ENCODE assay signal across 26 cellular contexts in genomic region chr14:74853581-74853980, GRCh38. TPM values are rescaled to one million over a fixed set of nuclear protein-coding genes. Genes with fewer than 3 reads are reported as not detected.
A peak's percentile ranks its signal among the peaks of the same experiment; 100 is the strongest.
DNase-seq lines count a peak whose midpoint lies in the region; ATAC-seq and TF ChIP-seq lines count a peak whose summit lies in the region.
"Had no signal": no experiment of that assay in that cellular context is flagged by ENCODE, and none has a peak within 500 bp of the region (broad histone marks: within the 10 kb centered on the region; RNA-seq: fewer than 3 reads in every experiment).

No MANE protein-coding gene starts in this region.

- peaks cover 0 to 20% of the 10 kb centered on the region in 2 donors for H3K4me1 ChIP-seq in naive thymus-derived CD4-positive, alpha-beta T cell (ENCODE audit: control insufficient read depth in 2 of 2, insufficient read depth in 2 of 2, low read length in 2 of 2)
- H3K4me1 ChIP-seq in upper lobe of right lung (peaks cover 18% of the 10 kb centered on the region), ascending aorta (peaks cover 0 to 12% of the 10 kb centered on the region in 2 donors)
- H3K4me1 ChIP-seq: neural progenitor cell, prostate gland had no signal

- no peaks in the 10 kb centered on the region for H3K27me3 Mint-ChIP-seq in activated CD4-positive, alpha-beta T cell treated with anti-CD3 and anti-CD28 coated beads, Interleukin-2, amount 10 ng/mL, durations not matched to agents 7 days and 5 days
- no peaks in the 10 kb centered on the region for H3K27me3 Mint-ChIP-seq in naive thymus-derived CD4-positive, alpha-beta T cell
- no peaks in the 10 kb centered on the region for H3K27me3 Mint-ChIP-seq in T-helper 2 cell treated with Interferon-gamma antibody and Interleukin-4, amounts not matched to agents 5 μg/mL and 100 μg/mL, for 36 hours (ENCODE audit: low read depth)
- H3K27me3 Mint-ChIP-seq: B cell had no signal

- no peak for ATAC-seq in naive thymus-derived CD4-positive, alpha-beta T cell
- no peak for ATAC-seq in upper lobe of right lung
- ATAC-seq: Right ventricle myocardium inferior had no signal

- H3K4me1 Mint-ChIP-seq in activated CD4-positive, alpha-beta T cell treated with anti-CD3 and anti-CD28 coated beads, Interleukin-2, amount 10 ng/mL, durations not matched to agents 7 days and 5 days: peaks cover 17% of the 10 kb centered on the region
- H3K4me1 Mint-ChIP-seq in naive thymus-derived CD4-positive, alpha-beta T cell: peaks cover 13 to 39% (median 30%) of the 10 kb centered on the region in 7 donors
- H3K4me1 Mint-ChIP-seq in T-helper 2 cell treated with Interferon-gamma antibody and Interleukin-4, amounts not matched to agents 5 μg/mL and 100 μg/mL, for 36 hours (ENCODE audit: low read depth): peaks cover 10% of the 10 kb centered on the region
- H3K4me1 Mint-ChIP-seq: brain had no signal

- H3K36me3 ChIP-seq in naive thymus-derived CD4-positive, alpha-beta T cell (ENCODE audit: control insufficient read depth in 2 of 3, insufficient read depth in 3 of 3, low read length in 3 of 3): no peaks in the 10 kb centered on the region
- no peaks in the 10 kb centered on the region for H3K36me3 ChIP-seq in upper lobe of right lung
- H3K36me3 ChIP-seq in ascending aorta: no peaks in the 10 kb centered on the region
- H3K36me3 ChIP-seq: neural progenitor cell, prostate gland, thoracic aorta had no signal

- no peak for DNase-seq in activated CD4-positive, alpha-beta T cell treated with anti-CD3 and anti-CD28 coated beads, Interleukin-2, amount 10 ng/mL, durations not matched to agents 7 days and 5 days
- no peak for DNase-seq in activated CD4-positive, alpha-beta T cell treated with anti-CD3 and anti-CD28 coated beads, Interleukin-2, amount 50 U/mL, for 1 hour
- peak; percentile 37 for DNase-seq in fibroblast of peridontal ligament (ENCODE audit: extremely low read depth)
- DNase-seq in naive thymus-derived CD4-positive, alpha-beta T cell: no peak
- no peak for DNase-seq in upper lobe of right lung
- DNase-seq in T-helper 2 cell treated with Interferon-gamma antibody and Interleukin-4, amounts not matched to agents 5 μg/mL and 100 μg/mL, for 36 hours (ENCODE audit: low spot score): no peak
- DNase-seq in NCI-H1417 treated with DMSO at 0.1 percent for 48 hours (lab: John Stamatoyannopoulos, UW): no peak
- no peak for DNase-seq in ascending aorta (ENCODE audit: low spot score in 2 of 2)
- DNase-seq: 8988T; activated CD4-positive, alpha-beta T cell treated with anti-CD3 and anti-CD28 coated beads for 48 hours; activated naive CD8-positive, alpha-beta T cell treated with anti-CD3 and anti-CD28 coated beads, Interleukin-2, amount 10 ng/mL, durations not matched to agents 7 days and 5 days; Caco-2; effector memory CD4-positive, alpha-beta T cell; glutamatergic neuron; midbrain; NCI-H1092; NCI-H2029; NCI-H226; NCI-H82 had no signal

- no peak overlapping the region for H3K27ac ChIP-seq in naive thymus-derived CD4-positive, alpha-beta T cell (ENCODE audit: low read depth, low read length)
- H3K27ac ChIP-seq in upper lobe of right lung (peak overlapping the region; percentile 40), ascending aorta (no peak overlapping the region)
- H3K27ac ChIP-seq: neural progenitor cell, prostate gland, thoracic aorta had no signal

- no peak overlapping the region for H3K4me3 ChIP-seq in naive thymus-derived CD4-positive, alpha-beta T cell (ENCODE audit: low read length)
- H3K4me3 ChIP-seq in upper lobe of right lung (no peak overlapping the region), ascending aorta (no peak overlapping the region)
- H3K4me3 ChIP-seq: neural progenitor cell, prostate gland, thoracic aorta had no signal

- H3K9me3 Mint-ChIP-seq in activated CD4-positive, alpha-beta T cell treated with anti-CD3 and anti-CD28 coated beads, Interleukin-2, amount 10 ng/mL, durations not matched to agents 7 days and 5 days: no peaks in the 10 kb centered on the region
- peaks cover 0 to 1% (median 0%) of the 10 kb centered on the region in 11 donors for H3K9me3 Mint-ChIP-seq in naive thymus-derived CD4-positive, alpha-beta T cell
- no peaks in the 10 kb centered on the region for H3K9me3 Mint-ChIP-seq in T-helper 2 cell treated with Interferon-gamma antibody and Interleukin-4, amounts not matched to agents 5 μg/mL and 100 μg/mL, for 36 hours
- H3K9me3 Mint-ChIP-seq: activated naive CD8-positive, alpha-beta T cell treated with anti-CD3 and anti-CD28 coated beads, Interleukin-2, amount 10 ng/mL, durations not matched to agents 7 days and 5 days; activated T-helper 1 cell treated with anti-CD3 and anti-CD28 coated beads, Interleukin-12 subunit alpha, Interleukin-12 subunit beta, Interleukin-2, Interleukin-4 antibody, amounts not matched to agents 30 ng/mL and 10 ng/mL and 1 ng/mL, durations not matched to agents 14 hours and 24 hours and 36 hours; brain; neural progenitor cell had no signal

- TF ChIP-seq CTCF in upper lobe of right lung (IDR thresholded peaks at IDR 0.05) (no peak), ascending aorta (IDR thresholded peaks at IDR 0.05) (no peak)

- H3K9me3 ChIP-seq in naive thymus-derived CD4-positive, alpha-beta T cell (ENCODE audit: control insufficient read depth in 2 of 3, low read length in 3 of 3): no peaks in the 10 kb centered on the region
- H3K9me3 ChIP-seq in upper lobe of right lung: no peaks in the 10 kb centered on the region
- no peaks in the 10 kb centered on the region for H3K9me3 ChIP-seq in ascending aorta
- H3K9me3 ChIP-seq: Caco-2, prostate gland, thoracic aorta had no signal

- CTCF ChIA-PET in activated CD4-positive, alpha-beta T cell treated with anti-CD3 and anti-CD28 coated beads, Interleukin-2, amount 10 ng/mL, durations not matched to agents 7 days and 5 days (lab: Charles Lee): interaction anchor here (0.9 to 11.4 kb wide), 3 partner anchors 29 to 240 kb away, joined by 3 to 138 read pairs (median 3); no protein-coding TSS in a partner anchor
- CTCF ChIA-PET in naive thymus-derived CD4-positive, alpha-beta T cell (lab: Charles Lee): interaction anchor here (0.6 to 12.3 kb wide), 5 partner anchors 10 to 96 kb away, joined by 3 to 317 read pairs (median 5); no protein-coding TSS in a partner anchor

- no peaks in the 10 kb centered on the region for H3K27me3 ChIP-seq in naive thymus-derived CD4-positive, alpha-beta T cell (ENCODE audit: control insufficient read depth in 2 of 2, insufficient read depth in 2 of 2, low read length in 2 of 2)
- H3K27me3 ChIP-seq in upper lobe of right lung (no peaks in the 10 kb centered on the region), ascending aorta (no peaks in the 10 kb centered on the region)
- H3K27me3 ChIP-seq: neural progenitor cell had no signal

- H3K27ac Mint-ChIP-seq in activated CD4-positive, alpha-beta T cell treated with anti-CD3 and anti-CD28 coated beads, Interleukin-2, amount 10 ng/mL, durations not matched to agents 7 days and 5 days: peak overlapping the region; percentile 21
- peak overlapping the region in 8 of 9 donors; percentile 9 to 89 (median 66) for H3K27ac Mint-ChIP-seq in naive thymus-derived CD4-positive, alpha-beta T cell
- no peak overlapping the region for H3K27ac Mint-ChIP-seq in T-helper 2 cell treated with Interferon-gamma antibody and Interleukin-4, amounts not matched to agents 5 μg/mL and 100 μg/mL, for 36 hours
- H3K27ac Mint-ChIP-seq: neural progenitor cell had no signal

- no peak overlapping the region for H3K4me3 Mint-ChIP-seq in activated CD4-positive, alpha-beta T cell treated with anti-CD3 and anti-CD28 coated beads, Interleukin-2, amount 10 ng/mL, durations not matched to agents 7 days and 5 days
- H3K4me3 Mint-ChIP-seq in naive thymus-derived CD4-positive, alpha-beta T cell: peak overlapping the region in 5 of 10 donors; percentile 16 to 50 (median 21)
- H3K4me3 Mint-ChIP-seq in T-helper 2 cell treated with Interferon-gamma antibody and Interleukin-4, amounts not matched to agents 5 μg/mL and 100 μg/mL, for 36 hours: no peak overlapping the region
- H3K4me3 Mint-ChIP-seq: activated naive CD8-positive, alpha-beta T cell treated with anti-CD3 and anti-CD28 coated beads, Interleukin-2, amount 10 ng/mL, durations not matched to agents 7 days and 5 days; activated T-helper 1 cell treated with anti-CD3 and anti-CD28 coated beads, Interleukin-12 subunit alpha, Interleukin-12 subunit beta, Interleukin-2, Interleukin-4 antibody, amounts not matched to agents 30 ng/mL and 10 ng/mL and 1 ng/mL, durations not matched to agents 14 hours and 24 hours and 36 hours; B cell; brain; neural progenitor cell had no signal

- no peaks in the 10 kb centered on the region for H3K36me3 Mint-ChIP-seq in activated CD4-positive, alpha-beta T cell treated with anti-CD3 and anti-CD28 coated beads, Interleukin-2, amount 10 ng/mL, durations not matched to agents 7 days and 5 days (ENCODE audit: low read depth)
- peaks cover 0 to 8% (median 0%) of the 10 kb centered on the region in 5 donors for H3K36me3 Mint-ChIP-seq in naive thymus-derived CD4-positive, alpha-beta T cell
- no peaks in the 10 kb centered on the region for H3K36me3 Mint-ChIP-seq in T-helper 2 cell treated with Interferon-gamma antibody and Interleukin-4, amounts not matched to agents 5 μg/mL and 100 μg/mL, for 36 hours (ENCODE audit: low read depth)
- H3K36me3 Mint-ChIP-seq: activated naive CD8-positive, alpha-beta T cell treated with anti-CD3 and anti-CD28 coated beads, Interleukin-2, amount 10 ng/mL, durations not matched to agents 7 days and 5 days; brain; neural progenitor cell had no signal

- intact Hi-C loops in naive thymus-derived CD4-positive, alpha-beta T cell (cut with micrococcal nuclease): loop anchor here in 1 of 2 donors (2.0 kb wide), 1 partner anchor 15 kb away; no protein-coding TSS in a partner anchor
- intact Hi-C loops in upper lobe of right lung (cut with DNase I): no loop called here
- intact Hi-C loops in ascending aorta (cut with DNase I): no loop called here

- POLR2A ChIA-PET in activated CD4-positive, alpha-beta T cell treated with anti-CD3 and anti-CD28 coated beads, Interleukin-2, amount 10 ng/mL, durations not matched to agents 7 days and 5 days (lab: Charles Lee): interaction anchor here (1.0 kb wide), 1 partner anchor 11 kb away, joined by 4 read pairs; no protein-coding TSS in a partner anchor
- POLR2A ChIA-PET in naive thymus-derived CD4-positive, alpha-beta T cell (lab: Charles Lee): interaction anchor here (0.5 to 1.9 kb wide), 6 partner anchors 11 to 97 kb away, joined by 3 to 4 read pairs (median 3); no protein-coding TSS in a partner anchor

RNA-seq across cellular contexts. Expression of gene PROX2, which starts 22.4 kb away (rescaled TPM):
- total RNA-seq in activated CD4-positive, alpha-beta T cell treated with anti-CD3 and anti-CD28 coated beads, Interleukin-2, amount 10 ng/mL, durations not matched to agents 7 days and 5 days: not detected
- under 1 TPM in 2 of 5 experiments, not detected in 3; 0.13 to 0.54 TPM for total RNA-seq in naive thymus-derived CD4-positive, alpha-beta T cell
- polyA plus RNA-seq in naive thymus-derived CD4-positive, alpha-beta T cell: under 1 TPM; 0.05 to 0.06 TPM
- not detected for total RNA-seq in upper lobe of right lung
- total RNA-seq in ascending aorta: not detected
- total RNA-seq: activated T-helper 1 cell treated with anti-CD3 and anti-CD28 coated beads, Interleukin-12 subunit alpha, Interleukin-12 subunit beta, Interleukin-2, Interleukin-4 antibody, amounts not matched to agents 30 ng/mL and 10 ng/mL and 1 ng/mL, durations not matched to agents 14 hours and 24 hours and 36 hours; Caco-2; prostate gland; Right ventricle myocardium inferior; thoracic aorta had no signal

RNA-seq across cellular contexts. Expression of gene DLST, which starts 28.1 kb away (rescaled TPM):
- total RNA-seq in activated CD4-positive, alpha-beta T cell treated with anti-CD3 and anti-CD28 coated beads, Interleukin-2, amount 10 ng/mL, durations not matched to agents 7 days and 5 days: 100 to 1,000 TPM in 1 of 2 experiments, 10 to 100 TPM in 1; 92.6 to 106 TPM
- total RNA-seq in naive thymus-derived CD4-positive, alpha-beta T cell: 100 to 1,000 TPM in 2 of 5 experiments, 10 to 100 TPM in 3; 90.0 to 132 (median 96.5) TPM
- 1 to 10 TPM; 8.9 to 9.2 TPM for polyA plus RNA-seq in naive thymus-derived CD4-positive, alpha-beta T cell
- total RNA-seq in upper lobe of right lung (90.1 TPM), ascending aorta (59.7 TPM)
